Comparison of ENCODE assay signal across 9 cellular contexts in genomic region chr5:24630925-24631324, GRCh38. TPM values are rescaled to one million over a fixed set of nuclear protein-coding genes. Genes with fewer than 3 reads are reported as not detected.
"Had no signal": no experiment of that assay in that cellular context is flagged by ENCODE, and none has a peak within 500 bp of the region (broad histone marks: within the 10 kb centered on the region; RNA-seq: fewer than 3 reads in every experiment).

No MANE protein-coding gene starts in this region.

- H3K9me3 ChIP-seq: HAP-1 had no signal

- ATAC-seq: HCT116, HepG2 had no signal

- H3K4me3 ChIP-seq: GM23248, HAP-1 had no signal

- H3K4me3 Mint-ChIP-seq: HFFc6, IgD-negative memory B cell had no signal

- H3K9me3 Mint-ChIP-seq: HFFc6 had no signal

- H3K27me3 Mint-ChIP-seq: IgD-negative memory B cell had no signal

- H3K9ac ChIP-seq: GM23248 had no signal

- H3K27ac Mint-ChIP-seq: HFFc6, IgD-negative memory B cell had no signal

- H3K27ac ChIP-seq: GM23248, HL-60 had no signal

- H3K4me1 Mint-ChIP-seq: IgD-negative memory B cell had no signal

- H3K36me3 ChIP-seq: HAP-1 had no signal

- DNase-seq: GM23248, GOT3, H7, HFFc6 had no signal

- H2AFZ ChIP-seq: GM23248 had no signal

- H3K36me3 Mint-ChIP-seq: IgD-negative memory B cell had no signal

RNA-seq across cellular contexts. Expression of gene CDH10, which starts 13.9 kb away (rescaled TPM):
- polyA plus RNA-seq: IgD-negative memory B cell had no signal
